Comparison of ENCODE assay signal across 8 cellular contexts in genomic region chr3:50542177-50543034, GRCh38. TPM values are rescaled to one million over a fixed set of nuclear protein-coding genes. Genes with fewer than 3 reads are reported as not detected.
A peak's percentile ranks its signal among the peaks of the same experiment; 100 is the strongest.
DNase-seq lines count a peak whose midpoint lies in the region; ATAC-seq, FAIRE-seq and TF ChIP-seq lines count a peak whose summit lies in the region.

No MANE protein-coding gene starts in this region.

- TF ChIP-seq CTCF in D721Med (IDR thresholded peaks at IDR 0.05; ENCODE audit: insufficient read depth, missing control alignments) (peak; percentile 95), KMS-11 (conservative IDR thresholded peaks at IDR 0.05; ENCODE audit: low read depth, low read length) (peak; percentile 85)

- H2AFZ ChIP-seq in KMS-11 (ENCODE audit: low read depth) = no peak overlapping the region

- no peaks in the 10 kb centered on the region for H3K79me2 ChIP-seq in KMS-11 (ENCODE audit: insufficient read depth, low read depth)

- no peak for ATAC-seq in GM19395 (IDR thresholded peaks at IDR 0.05; ENCODE audit: unreplicated experiment)

- H3K9ac ChIP-seq in KMS-11 = no peak overlapping the region

- intact Hi-C loops in head of caudate nucleus (cut with DNase I) (loop anchor here (5.0 kb wide), 2 partner anchors 105 to 195 kb away; partner anchors contain the start of gene ZMYND10), posterior cingulate gyrus (cut with DNase I) (loop anchor here (1.0 to 2.0 kb wide), 2 partner anchors 106 to 195 kb away; no protein-coding TSS in a partner anchor)

- DNase-seq in D721Med (ENCODE audit: insufficient read length, low spot score) (peak; percentile 99), SK-N-DZ (ENCODE audit: low spot score) (peak; percentile 69), head of caudate nucleus (peak; percentile 49 to 91 (median 82)), posterior cingulate gyrus (peak; percentile 52 to 95 (median 82)), GF-D8 (lab: John Stamatoyannopoulos, UW) (no peak)
- peak; percentile 59 for DNase-seq in activated naive CD4-positive, alpha-beta T cell treated with anti-CD3 and anti-CD28 coated beads, Interleukin-2, amount 50 U/mL, for 16 hours

- H3K4me2 ChIP-seq in KMS-11 = no peak overlapping the region

- no peak overlapping the region for H3K27ac ChIP-seq in KMS-11

- peaks cover 14% of the 10 kb centered on the region for H3K27me3 ChIP-seq in KMS-11 (ENCODE audit: insufficient read depth, low read depth)

- FAIRE-seq in D721Med (lab: Jason Lieb, UNC) = peak; percentile 68

- H3K4me3 ChIP-seq in KMS-11 (IDR thresholded peaks at IDR 0.05; ENCODE audit: insufficient read depth, low read depth, low read length) = no peak overlapping the region

- no peaks in the 10 kb centered on the region for H3K4me1 ChIP-seq in KMS-11 (ENCODE audit: low read depth, poor library complexity, severe bottlenecking)

- H4K20me1 ChIP-seq in KMS-11 (ENCODE audit: insufficient read depth) = no peaks in the 10 kb centered on the region

- no peaks in the 10 kb centered on the region for H3K36me3 ChIP-seq in KMS-11 (ENCODE audit: insufficient read depth)

RNA-seq across cellular contexts. Expression of gene C3orf18, which starts 25.1 kb away (rescaled TPM):
- 10.7 and 14.0 TPM in 2 replicates for polyA plus RNA-seq in SK-N-DZ (2014; cell fraction: cytosol; rRNA removed)
- polyA plus RNA-seq in SK-N-DZ (2014; cell fraction: nucleus; rRNA removed) = 16.2 and 26.7 TPM in 2 replicates

RNA-seq across cellular contexts. Expression of gene HEMK1, which starts 26.9 kb away (rescaled TPM):
- 17.7 and 19.0 TPM in 2 replicates for polyA plus RNA-seq in SK-N-DZ (2014; cell fraction: cytosol; rRNA removed)
- 37.5 and 42.6 TPM in 2 replicates for polyA plus RNA-seq in SK-N-DZ (2014; cell fraction: nucleus; rRNA removed)

RNA-seq across cellular contexts. Expression of gene CACNA2D2, which starts 39.0 kb away (rescaled TPM):
- polyA plus RNA-seq in SK-N-DZ (2014; cell fraction: cytosol; rRNA removed) = 1.4 and 1.7 TPM in 2 replicates
- 2.3 and 4.2 TPM in 2 replicates for polyA plus RNA-seq in SK-N-DZ (2014; cell fraction: nucleus; rRNA removed)
